Comparison of ENCODE assay signal across 1 cellular context in the genomic region with DNA sequence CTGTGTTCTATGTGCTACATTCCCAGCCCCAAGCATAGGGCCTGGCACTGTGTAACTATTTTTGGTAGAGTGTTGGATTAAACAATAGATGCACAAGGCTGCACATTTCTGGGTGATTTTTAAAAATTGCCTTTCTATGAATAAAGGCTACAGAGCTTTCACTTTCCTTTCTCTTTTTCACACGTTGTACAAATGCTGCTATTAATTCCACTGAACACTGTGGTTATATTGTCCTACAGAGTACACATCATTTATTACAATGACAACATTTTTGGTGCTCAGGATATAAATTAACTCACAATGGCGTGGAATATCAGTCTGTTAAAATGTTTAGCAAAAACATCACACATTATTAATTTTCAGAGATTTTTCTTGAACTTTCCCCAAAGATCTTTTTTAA.
TF ChIP-seq lines count a peak whose summit lies in the region.

No MANE protein-coding gene starts in this region.

TF ChIP-seq in GM12878, 131 proteins besides CTCF, POLR2A, EP300 and RAD21 (continued from another document):
- TF ChIP-seq ATF7 (IDR thresholded peaks at IDR 0.05; ENCODE audit: low read depth) (peak; percentile 67), IRF4 (IDR thresholded peaks at IDR 0.05; ENCODE audit: low read depth, low read length) (no peak), CHD1 (IDR thresholded peaks at IDR 0.05; ENCODE audit: low read depth, low read length) (no peak)
